8 cellular contexts compared by ENCODE assay signal in the genomic region with DNA sequence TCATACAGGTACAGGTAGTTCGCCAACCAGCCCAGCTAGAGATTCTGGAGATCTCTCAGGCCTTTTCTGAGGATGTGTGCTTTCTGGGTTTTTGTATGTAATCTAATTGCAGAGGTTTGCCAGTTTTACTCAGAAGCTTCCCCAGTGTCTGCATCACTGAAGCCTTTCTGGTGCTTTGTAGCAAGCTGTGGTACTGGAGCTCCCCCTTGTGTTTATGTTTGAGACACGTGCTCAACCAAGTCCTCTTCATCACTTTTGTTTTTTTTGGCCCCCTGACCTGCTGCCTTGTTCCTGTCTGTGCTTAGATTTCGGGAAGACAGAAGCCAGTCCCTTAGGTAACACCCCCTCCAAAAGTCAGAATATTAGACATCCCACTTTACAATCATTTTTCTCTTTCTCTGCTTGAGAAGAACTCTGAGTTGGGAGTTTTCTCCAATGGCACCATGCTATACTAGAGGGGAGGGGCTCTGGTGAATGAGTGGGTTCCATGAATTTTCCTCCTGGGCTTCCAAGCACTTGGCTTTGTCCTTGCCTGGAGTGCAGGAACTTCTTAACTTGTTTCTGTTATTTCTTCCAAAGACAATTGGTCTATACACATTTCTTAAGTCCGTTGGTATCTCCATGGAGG.
DNase-seq lines count a peak whose midpoint lies in the region; ATAC-seq and FAIRE-seq lines count a peak whose summit lies in the region.

No MANE protein-coding gene starts in this region.

- no peaks in the 10 kb centered on the region for H3F3A ChIP-seq in GM23248 (ENCODE audit: insufficient read depth)

- DNase-seq in activated T-cell treated with anti-CD3 and anti-CD28 coated beads, Interleukin-2, amount 50 U/mL, for 48 hours = peak; percentile 20 to 21
- no peak for DNase-seq in activated T-cell treated with anti-CD3 and anti-CD28 coated beads, Interleukin-2, amount 50 U/mL, for 4 hours
- DNase-seq in GM23248 = peak; percentile 86
- peak; percentile 4 for DNase-seq in KG1 (lab: John Stamatoyannopoulos, UW)
- peak; percentile 39 for DNase-seq in RCC 7860 (ENCODE audit: low spot score)
- peak; percentile 47 to 78 for DNase-seq in dermis microvascular lymphatic vessel endothelial cell (ENCODE audit: low read depth in 2 of 2)
- peak; percentile 50 to 74 for DNase-seq in memory B cell (ENCODE audit: low spot score in 2 of 2)

- H4K20me1 ChIP-seq in GM23248 (ENCODE audit: insufficient read depth) = no peaks in the 10 kb centered on the region

- no peaks in the 10 kb centered on the region for H3K36me3 Mint-ChIP-seq in activated T-cell treated with anti-CD3 and anti-CD28 coated beads, Interleukin-2, amount 50 U/mL, for 4 hours (ENCODE audit: insufficient read depth)
- H3K36me3 Mint-ChIP-seq in memory B cell = peaks cover 12% of the 10 kb centered on the region

- H3K36me3 ChIP-seq in GM23248 (ENCODE audit: low read depth) = no peaks in the 10 kb centered on the region

- no peak overlapping the region for H3K27ac ChIP-seq in GM23248

- no peak overlapping the region for H3K27ac Mint-ChIP-seq in memory B cell

- WGBS in GM23248 (ENCODE audit: low coverage in 1 of 2, low lambda C conversion rate in 2 of 2, missing lambda C conversion rate in 2 of 2), 2 experiments = 27 to 31% methylated on average over 4 of the region's 4 CpGs

- H3K9me2 ChIP-seq in GM23248 (ENCODE audit: insufficient read depth) = no peaks in the 10 kb centered on the region

- H3K4me1 ChIP-seq in GM23248 (ENCODE audit: insufficient read depth) = no peaks in the 10 kb centered on the region

- in situ Hi-C loops in GM23248 (cut with MboI) = no loop called here

- H2AFZ ChIP-seq in GM23248 = no peak overlapping the region

- H3K4me1 Mint-ChIP-seq in activated T-cell treated with anti-CD3 and anti-CD28 coated beads, Interleukin-2, amount 50 U/mL, for 4 hours (ENCODE audit: low read depth) = no peaks in the 10 kb centered on the region
- peaks cover 3% of the 10 kb centered on the region for H3K4me1 Mint-ChIP-seq in memory B cell

- no peaks in the 10 kb centered on the region for H3K9me3 ChIP-seq in GM23248 (ENCODE audit: low read depth)

- H3K27me3 Mint-ChIP-seq in activated T-cell treated with anti-CD3 and anti-CD28 coated beads, Interleukin-2, amount 50 U/mL, for 4 hours (ENCODE audit: low read depth) = no peaks in the 10 kb centered on the region
- H3K27me3 Mint-ChIP-seq in memory B cell = peaks cover 3% of the 10 kb centered on the region

- H3K9me3 Mint-ChIP-seq in activated T-cell treated with anti-CD3 and anti-CD28 coated beads, Interleukin-2, amount 50 U/mL, for 4 hours = peaks cover 10% of the 10 kb centered on the region
- peaks cover 12% of the 10 kb centered on the region for H3K9me3 Mint-ChIP-seq in memory B cell

- no peak overlapping the region for H3K4me3 ChIP-seq in GM23248

- no peaks in the 10 kb centered on the region for H3K79me2 ChIP-seq in GM23248 (ENCODE audit: insufficient read depth)

- no peak overlapping the region for H3K9ac ChIP-seq in GM23248

- no peak for ATAC-seq in activated T-cell treated with anti-CD3 and anti-CD28 coated beads, Interleukin-2, amount 50 U/mL, for 4 hours
- peak; percentile 93 for ATAC-seq in memory B cell (ENCODE audit: low read depth)
- no peak for ATAC-seq in GM18520 (IDR thresholded peaks at IDR 0.05; ENCODE audit: unreplicated experiment)

- no peaks in the 10 kb centered on the region for H3K27me3 ChIP-seq in GM23248 (replicated peaks; ENCODE audit: insufficient read depth)

- H3K4me3 Mint-ChIP-seq in activated T-cell treated with anti-CD3 and anti-CD28 coated beads, Interleukin-2, amount 50 U/mL, for 4 hours = no peak overlapping the region
- H3K4me3 Mint-ChIP-seq in memory B cell = no peak overlapping the region

- H3K4me2 ChIP-seq in GM23248 (ENCODE audit: unreplicated experiment) = no peak overlapping the region

- no peak for FAIRE-seq in RCC 7860 (lab: Jason Lieb, UNC)
